23 cellular contexts compared by ENCODE assay signal in genomic region chr12:115109863-115110262, GRCh38.
"Had no signal": no experiment of that assay in that cellular context is flagged by ENCODE, and none has a peak within 500 bp of the region (broad histone marks: within the 10 kb centered on the region; RNA-seq: fewer than 3 reads in every experiment).

No MANE protein-coding gene starts in this region.

- H3K4me1 ChIP-seq: ascending aorta, SJCRH30 had no signal

- H3K36me3 Mint-ChIP-seq: activated naive CD8-positive, alpha-beta T cell treated with anti-CD3 and anti-CD28 coated beads for 36 hours had no signal

- H3K4me3 Mint-ChIP-seq: activated CD4-positive, alpha-beta T cell treated with anti-CD3 and anti-CD28 coated beads, Interleukin-2, amount 10 ng/mL, durations not matched to agents 24 days and 14 days; activated CD8-positive, alpha-beta T cell treated with anti-CD3 and anti-CD28 coated beads for 36 hours; activated naive CD8-positive, alpha-beta T cell treated with anti-CD3 and anti-CD28 coated beads for 36 hours; activated T-cell treated with anti-CD3 and anti-CD28 coated beads, Interleukin-2, amount 50 U/mL, for 72 hours; activated T-helper 17 cell treated with anti-CD3 and anti-CD28 coated beads, Interleukin-2, amount 50 U/mL, for 72 hours had no signal

- H3K9me3 Mint-ChIP-seq: activated CD8-positive, alpha-beta T cell treated with anti-CD3 and anti-CD28 coated beads for 36 hours; activated naive CD8-positive, alpha-beta T cell treated with anti-CD3 and anti-CD28 coated beads for 36 hours had no signal

- H3K27me3 Mint-ChIP-seq: activated CD4-positive, alpha-beta T cell treated with anti-CD3 and anti-CD28 coated beads, Interleukin-2, amount 10 ng/mL, durations not matched to agents 24 days and 14 days; activated CD8-positive, alpha-beta T cell treated with anti-CD3 and anti-CD28 coated beads for 36 hours; activated naive CD8-positive, alpha-beta T cell treated with anti-CD3 and anti-CD28 coated beads for 36 hours; activated T-helper 17 cell treated with anti-CD3 and anti-CD28 coated beads, Interleukin-2, amount 50 U/mL, for 72 hours had no signal

- H3K27me3 ChIP-seq: ascending aorta, SJCRH30 had no signal

- DNase-seq: activated CD4-positive, alpha-beta T cell treated with anti-CD3 and anti-CD28 coated beads, Interleukin-2, amount 10 ng/mL, durations not matched to agents 24 days and 14 days; activated CD4-positive, alpha-beta T cell treated with anti-CD3 and anti-CD28 coated beads, Interleukin-2, amount 50 U/mL, for 4 hours; activated CD8-positive, alpha-beta T cell treated with anti-CD3 and anti-CD28 coated beads for 36 hours; activated effector memory CD4-positive, alpha-beta T cell treated with anti-CD3 and anti-CD28 coated beads, Interleukin-2, amount 50 U/mL, for 16 hours; activated naive CD4-positive, alpha-beta T cell; activated naive CD4-positive, alpha-beta T cell treated with anti-CD3 and anti-CD28 coated beads, Interleukin-2, amount 50 U/mL, for 16 hours; activated naive CD8-positive, alpha-beta T cell treated with anti-CD3 and anti-CD28 coated beads for 36 hours; activated T-cell treated with anti-CD3 and anti-CD28 coated beads, Interleukin-2, amount 50 U/mL, for 1 hour; activated T-cell treated with anti-CD3 and anti-CD28 coated beads, Interleukin-2, amount 50 U/mL, for 72 hours; amygdala; NCI-H1105; NCI-H1417 treated with DMSO at 0.1 percent for 48 hours; NCI-H1694; NCI-H1930; NCI-H2081 treated with DMSO at 0.1 percent for 48 hours; NCI-H345; NCI-H524 treated with DMSO at 0.1 percent for 48 hours; SHP77; SJCRH30 had no signal

- H3K27ac Mint-ChIP-seq: activated CD4-positive, alpha-beta T cell treated with anti-CD3 and anti-CD28 coated beads, Interleukin-2, amount 10 ng/mL, durations not matched to agents 24 days and 14 days; activated CD8-positive, alpha-beta T cell treated with anti-CD3 and anti-CD28 coated beads for 36 hours; activated naive CD8-positive, alpha-beta T cell treated with anti-CD3 and anti-CD28 coated beads for 36 hours; activated T-cell treated with anti-CD3 and anti-CD28 coated beads, Interleukin-2, amount 50 U/mL, for 72 hours; activated T-helper 17 cell treated with anti-CD3 and anti-CD28 coated beads, Interleukin-2, amount 50 U/mL, for 72 hours had no signal

- H3K27ac ChIP-seq: ascending aorta, KMS-11, SJCRH30, SK-N-MC had no signal

- H3K9me3 ChIP-seq: ascending aorta, SJCRH30 had no signal

- H3K4me3 ChIP-seq: ascending aorta, SJCRH30, SK-N-MC had no signal

- H3K9ac ChIP-seq: KMS-11 had no signal

- H3K36me3 ChIP-seq: ascending aorta, SJCRH30 had no signal

- H3K4me1 Mint-ChIP-seq: activated CD4-positive, alpha-beta T cell treated with anti-CD3 and anti-CD28 coated beads, Interleukin-2, amount 10 ng/mL, durations not matched to agents 24 days and 14 days; activated naive CD8-positive, alpha-beta T cell treated with anti-CD3 and anti-CD28 coated beads for 36 hours; activated T-helper 17 cell treated with anti-CD3 and anti-CD28 coated beads, Interleukin-2, amount 50 U/mL, for 72 hours had no signal

- ATAC-seq: activated CD8-positive, alpha-beta T cell treated with anti-CD3 and anti-CD28 coated beads for 36 hours; activated T-cell treated with anti-CD3 and anti-CD28 coated beads, Interleukin-2, amount 50 U/mL, for 72 hours; activated T-helper 17 cell treated with anti-CD3 and anti-CD28 coated beads, Interleukin-2, amount 50 U/mL, for 72 hours had no signal

- H3K4me2 ChIP-seq: KMS-11 had no signal
